Comparison of ENCODE assay signal across 8 cellular contexts in the genomic region with DNA sequence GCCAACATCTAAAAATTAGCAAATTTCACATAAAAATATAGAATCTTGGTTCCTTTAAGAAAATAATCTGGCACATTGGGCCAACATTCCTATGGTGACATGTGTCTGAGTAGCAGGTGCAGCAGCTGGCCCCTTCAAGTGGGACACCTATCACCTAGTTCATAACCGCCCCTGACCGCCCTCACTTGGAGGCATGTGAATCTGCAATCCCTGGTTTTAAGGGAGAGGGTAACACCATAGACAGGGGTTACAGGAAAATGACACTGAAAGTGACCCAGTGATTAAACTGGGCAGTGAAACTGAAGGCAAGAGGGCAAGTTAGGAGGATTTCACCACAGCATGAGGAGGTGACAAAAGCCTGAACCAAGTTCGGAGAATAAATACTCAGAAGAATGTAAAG. TPM values are rescaled to one million over a fixed set of nuclear protein-coding genes. Genes with fewer than 3 reads are reported as not detected.
DNase-seq lines count a peak whose midpoint lies in the region; ATAC-seq and TF ChIP-seq lines count a peak whose summit lies in the region.

No MANE protein-coding gene starts in this region.

- H3K4me1 ChIP-seq in heart right ventricle: peaks cover 4 to 60% (median 33%) of the 10 kb centered on the region in 9 donors
- peaks cover 0 to 4% (median 0%) of the 10 kb centered on the region in 4 donors for H3K4me1 ChIP-seq in right lobe of liver

- in situ Hi-C loops in KBM-7 (cut with MboI; ENCODE audit: low pct_unique_long_range_greater_than_20kb, low sequenced_read_pairs): no loop called here

- POLR2A ChIA-PET in activated naive CD8-positive, alpha-beta T cell treated with anti-CD3 and anti-CD28 coated beads, Interleukin-2, amount 10 ng/mL, durations not matched to agents 7 days and 5 days (lab: Charles Lee): interaction anchor here (2.1 kb wide), 1 partner anchor 385 kb away, joined by 8 read pairs; a partner anchor contains a TSS

- ATAC-seq in heart right ventricle (no peak), Right ventricle myocardium superior (ENCODE audit: poor library complexity) (no peak), right lobe of liver (no peak), GM18511 (IDR thresholded peaks at IDR 0.05; ENCODE audit: unreplicated experiment) (no peak)
- ATAC-seq in activated naive CD8-positive, alpha-beta T cell treated with anti-CD3 and anti-CD28 coated beads, Interleukin-2, amount 10 ng/mL, durations not matched to agents 7 days and 5 days (ENCODE audit: low read depth): no peak

- H3K27me3 ChIP-seq in heart right ventricle (no peaks in the 10 kb centered on the region), right lobe of liver (no peaks in the 10 kb centered on the region)

- WGBS in heart right ventricle, 2 donors: 38 to 56% methylated on average over 3 of the region's 3 CpGs
- WGBS in right lobe of liver (ENCODE audit: insufficient coverage, low coverage, low lambda C conversion rate, missing lambda C conversion rate): 54% methylated on average over 3 of the region's 3 CpGs

- peaks cover 28% of the 10 kb centered on the region for H3K4me1 Mint-ChIP-seq in activated naive CD8-positive, alpha-beta T cell treated with anti-CD3 and anti-CD28 coated beads, Interleukin-2, amount 10 ng/mL, durations not matched to agents 7 days and 5 days

- peaks cover 17% of the 10 kb centered on the region for H3K36me3 Mint-ChIP-seq in activated naive CD8-positive, alpha-beta T cell treated with anti-CD3 and anti-CD28 coated beads, Interleukin-2, amount 10 ng/mL, durations not matched to agents 7 days and 5 days

- no peak for DNase-seq in heart right ventricle
- DNase-seq in Right ventricle myocardium superior: no peak
- no peak for DNase-seq in activated naive CD8-positive, alpha-beta T cell treated with anti-CD3 and anti-CD28 coated beads, Interleukin-2, amount 10 ng/mL, durations not matched to agents 7 days and 5 days
- no peak for DNase-seq in right lobe of liver
- no peak for DNase-seq in stimulated activated CD4-positive, alpha-beta T cell treated with anti-CD3 and anti-CD28 coated beads, Interleukin-15, amount 100 ng/mL, for 24 hours
- DNase-seq in KBM-7: no peak
- DNase-seq in activated effector memory CD4-positive, alpha-beta T cell treated with anti-CD3 and anti-CD28 coated beads, Interleukin-2, amount 50 U/mL, for 16 hours: no peak

- H3K9me3 Mint-ChIP-seq in activated naive CD8-positive, alpha-beta T cell treated with anti-CD3 and anti-CD28 coated beads, Interleukin-2, amount 10 ng/mL, durations not matched to agents 7 days and 5 days: peaks cover 3% of the 10 kb centered on the region

- intact Hi-C loops in heart right ventricle (cut with DNase I) (loop anchor here in 1 of 10 donors (10.0 kb wide), 1 partner anchor 381 kb away; a partner anchor contains a TSS), Right ventricle myocardium superior (cut with DNase I) (no loop called here), right lobe of liver (cut with DNase I) (no loop called here)

- H3K9me3 ChIP-seq in heart right ventricle: no peaks in the 10 kb centered on the region
- no peaks in the 10 kb centered on the region for H3K9me3 ChIP-seq in right lobe of liver

- H3K27ac ChIP-seq in heart right ventricle (peak overlapping the region in 3 of 10 donors; percentile 77 to 84 (median 79)), right lobe of liver (no peak overlapping the region)

- peak in 1 of 9 donors; percentile 15 for TF ChIP-seq CTCF in heart right ventricle (IDR thresholded peaks at IDR 0.05)
- no peak for TF ChIP-seq CTCF in right lobe of liver (IDR thresholded peaks at IDR 0.05)

- H3K36me3 ChIP-seq in heart right ventricle: peaks cover 0 to 9% (median 0%) of the 10 kb centered on the region in 9 donors
- no peaks in the 10 kb centered on the region for H3K36me3 ChIP-seq in right lobe of liver

- H3K4me3 ChIP-seq in heart right ventricle (peak overlapping the region in 9 of 10 donors; percentile 64 to 81 (median 77)), right lobe of liver (peak overlapping the region; percentile 61 to 86 (median 84))

- TF ChIP-seq POLR2A in right lobe of liver (IDR thresholded peaks at IDR 0.05): no peak

- peak overlapping the region; percentile 64 for H3K27ac Mint-ChIP-seq in activated naive CD8-positive, alpha-beta T cell treated with anti-CD3 and anti-CD28 coated beads, Interleukin-2, amount 10 ng/mL, durations not matched to agents 7 days and 5 days

- peak overlapping the region; percentile 86 for H3K4me3 Mint-ChIP-seq in activated naive CD8-positive, alpha-beta T cell treated with anti-CD3 and anti-CD28 coated beads, Interleukin-2, amount 10 ng/mL, durations not matched to agents 7 days and 5 days

- H3K27me3 Mint-ChIP-seq in activated naive CD8-positive, alpha-beta T cell treated with anti-CD3 and anti-CD28 coated beads, Interleukin-2, amount 10 ng/mL, durations not matched to agents 7 days and 5 days: peaks cover 2% of the 10 kb centered on the region

RNA-seq across cellular contexts. Expression of a gene that starts 1.1 kb away (rescaled TPM):
- 10 to 100 TPM; 36.8 to 72.5 (median 48.3) TPM for total RNA-seq in heart right ventricle
- polyA plus RNA-seq in heart right ventricle: 10 to 100 TPM; 25.5 to 74.2 TPM
- 49.4 TPM for total RNA-seq in Right ventricle myocardium superior
- 10 to 100 TPM; 69.5 to 72.7 TPM for total RNA-seq in activated naive CD8-positive, alpha-beta T cell treated with anti-CD3 and anti-CD28 coated beads, Interleukin-2, amount 10 ng/mL, durations not matched to agents 7 days and 5 days
- total RNA-seq in right lobe of liver: 10 to 100 TPM; 24.1 to 44.5 (median 28.4) TPM
